In the genomic region with DNA sequence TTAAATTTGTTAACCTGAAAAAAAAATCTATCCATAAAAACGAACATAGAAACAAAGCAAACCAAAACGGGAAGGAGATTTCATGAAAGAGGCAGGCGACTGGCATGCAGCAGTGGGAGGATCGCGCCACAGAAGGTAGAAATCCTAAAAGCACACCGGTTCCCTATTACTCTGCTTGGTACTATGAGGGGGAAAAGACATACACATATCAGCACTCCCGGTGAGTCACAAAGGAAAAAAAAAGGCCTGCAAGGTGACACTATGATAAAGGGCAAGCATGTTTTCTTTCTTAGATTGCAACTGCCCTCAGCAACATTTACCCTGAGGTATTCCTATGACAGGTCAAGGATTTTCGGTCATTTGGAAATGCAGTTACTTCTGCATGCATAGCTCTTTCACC, we compare ENCODE assay signal across 19 cellular contexts.
DNase-seq lines count a peak whose midpoint lies in the region; ATAC-seq and TF ChIP-seq lines count a peak whose summit lies in the region.
"Had no signal": no experiment of that assay in that cellular context is flagged by ENCODE, and none has a peak within 500 bp of the region (broad histone marks: within the 10 kb centered on the region; RNA-seq: fewer than 3 reads in every experiment).

No MANE protein-coding gene starts in this region.

- ATAC-seq in left ventricle myocardium superior (peak; percentile 32), GM21717 (IDR thresholded peaks at IDR 0.05; ENCODE audit: unreplicated experiment) (no peak)
- ATAC-seq: activated CD4-positive, CD25-positive, alpha-beta regulatory T cell treated with anti-CD3 and anti-CD28 coated beads, Interleukin-2, amount 50 U/mL, for 24 hours; naive thymus-derived CD8-positive, alpha-beta T cell had no signal

- H3K4me2 ChIP-seq in parathyroid adenoma (ENCODE audit: low read length): peak overlapping the region; percentile 59

- H3K9ac ChIP-seq in parathyroid adenoma: no peak overlapping the region

- no peak overlapping the region for H3K27ac ChIP-seq in right atrium auricular region
- H3K27ac ChIP-seq in dorsolateral prefrontal cortex: peak overlapping the region in 54 of 59 donors; percentile 20 to 92 (median 76)
- H3K27ac ChIP-seq in parathyroid adenoma: peak overlapping the region; percentile 72

- peaks cover 3% of the 10 kb centered on the region for H3K79me2 ChIP-seq in parathyroid adenoma

- H3K4me1 ChIP-seq in right atrium auricular region: peaks cover 0 to 6% of the 10 kb centered on the region in 2 donors
- peaks cover 4% of the 10 kb centered on the region for H3K4me1 ChIP-seq in parathyroid adenoma

- DNase-seq in left ventricle myocardium superior (no peak), right atrium auricular region (ENCODE audit: low spot score) (no peak), dorsolateral prefrontal cortex (peak in 1 of 10 donors; percentile 34), HuH-7 (ENCODE audit: low spot score) (no peak), SKM-1 treated with dmso at 0.1 percent for 144 hours (lab: John Stamatoyannopoulos, UW; ENCODE audit: unreplicated experiment) (no peak), T-helper 1 cell (no peak)
- DNase-seq: activated gamma-delta T cell; CD4-positive, CD25-positive, alpha-beta regulatory T cell; dermis blood vessel endothelial cell; mammary epithelial cell; naive thymus-derived CD8-positive, alpha-beta T cell; NCI-H1417 treated with DMSO at 0.1 percent for 48 hours; stimulated activated naive CD4-positive, alpha-beta T cell treated with Interleukin-2 at 50 U/mL for 16 hours; T-helper 2 cell had no signal

- no peaks in the 10 kb centered on the region for H3K9me3 ChIP-seq in right atrium auricular region
- H3K9me3 ChIP-seq in parathyroid adenoma (ENCODE audit: control insufficient read depth, low read length): no peaks in the 10 kb centered on the region
- H3K9me3 ChIP-seq: HAP-1, vagina had no signal

- intact Hi-C loops in left ventricle myocardium superior (cut with micrococcal nuclease) (no loop called here), dorsolateral prefrontal cortex (cut with DNase I) (no loop called here)

- H3K36me3 ChIP-seq in right atrium auricular region: no peaks in the 10 kb centered on the region
- no peaks in the 10 kb centered on the region for H3K36me3 ChIP-seq in parathyroid adenoma (ENCODE audit: control insufficient read depth, insufficient read depth, low read length)
- H3K36me3 ChIP-seq: HAP-1, vagina had no signal

- TF ChIP-seq CTCF in right atrium auricular region (IDR thresholded peaks at IDR 0.05) (no peak), dorsolateral prefrontal cortex (IDR thresholded peaks at IDR 0.05 in 54 of 56, conservative IDR thresholded peaks at IDR 0.05 in 2 of 56; ENCODE audit: low read depth in 1 of 56, partially characterized antibody in 56 of 56) (no peak), parathyroid adenoma (IDR thresholded peaks at IDR 0.05) (no peak)

- no peak overlapping the region for H2AFZ ChIP-seq in parathyroid adenoma

- H3K4me3 ChIP-seq in right atrium auricular region: peak overlapping the region in 1 of 2 donors; percentile 16
- H3K4me3 ChIP-seq in dorsolateral prefrontal cortex: peak overlapping the region; percentile 20 to 73 (median 58)
- H3K4me3 ChIP-seq in parathyroid adenoma (ENCODE audit: low read depth, low read length): peak overlapping the region; percentile 40
- H3K4me3 ChIP-seq: HAP-1 had no signal

- H3K27me3 ChIP-seq in right atrium auricular region (no peaks in the 10 kb centered on the region), dorsolateral prefrontal cortex (no peaks in the 10 kb centered on the region), parathyroid adenoma (ENCODE audit: control insufficient read depth, insufficient read depth, low read length) (no peaks in the 10 kb centered on the region)
- H3K27me3 ChIP-seq: vagina had no signal

Comparison
In these comparisons a context has a peak if more than half of its experiments do, and no peak if none do; other contexts are left out.
1. H3K27ac ChIP-seq: peak in dorsolateral prefrontal cortex (54 of 59) and parathyroid adenoma (single experiment); none in right atrium auricular region (0 of 2).